8 cellular contexts compared by ENCODE assay signal in genomic region chr10:68989317-68989990, GRCh38. TPM values are rescaled to one million over a fixed set of nuclear protein-coding genes. Genes with fewer than 3 reads are reported as not detected.
DNase-seq lines count a peak whose midpoint lies in the region; ATAC-seq and TF ChIP-seq lines count a peak whose summit lies in the region.

No MANE protein-coding gene starts in this region.

- no peaks in the 10 kb centered on the region for H3K27me3 ChIP-seq in neural progenitor cell

- no peaks in the 10 kb centered on the region for H3K9me3 Mint-ChIP-seq in neural progenitor cell

- no peaks in the 10 kb centered on the region for H3K9me3 ChIP-seq in neural progenitor cell (ENCODE audit: low read depth)

- H3F3A ChIP-seq in neural progenitor cell (ENCODE audit: low read depth): peaks cover 15% of the 10 kb centered on the region

- H4K20me1 ChIP-seq in neural progenitor cell (ENCODE audit: low read depth): peaks cover 6% of the 10 kb centered on the region

- H3K79me2 ChIP-seq in neural progenitor cell (ENCODE audit: low read depth): peaks cover 57% of the 10 kb centered on the region

- H3K9ac ChIP-seq in neural progenitor cell: peak overlapping the region; percentile 35

- no peaks in the 10 kb centered on the region for H3K36me3 ChIP-seq in neural progenitor cell

- H3K27ac ChIP-seq in epithelial cell of prostate (peak overlapping the region; percentile 69), neural progenitor cell (no peak overlapping the region)

- TF ChIP-seq CTCF in neural progenitor cell (IDR thresholded peaks at IDR 0.05): no peak

- H3K27me3 Mint-ChIP-seq in neural progenitor cell (ENCODE audit: insufficient read depth, low read depth): no peaks in the 10 kb centered on the region

- DNase-seq in OCI-M1 (lab: John Stamatoyannopoulos, UW): peak; percentile 58
- no peak for DNase-seq in epithelial cell of prostate (ENCODE audit: low read depth, low spot score)
- no peak for DNase-seq in neural progenitor cell (ENCODE audit: low spot score)
- no peak for DNase-seq in NCI-H1105 (lab: John Stamatoyannopoulos, UW)
- DNase-seq in NCI-H2107 treated with DMSO at 0.1 percent for 48 hours (lab: John Stamatoyannopoulos, UW; ENCODE audit: unreplicated experiment): no peak

- TF ChIP-seq POLR2A in GM18505 (IDR thresholded peaks at IDR 0.05; ENCODE audit: borderline replicate concordance, extremely low read depth, insufficient read depth, insufficient read length): no peak

- H3K36me3 Mint-ChIP-seq in neural progenitor cell: peaks cover 1% of the 10 kb centered on the region

- H3K4me3 ChIP-seq in neural progenitor cell: peak overlapping the region; percentile 74

- ATAC-seq in GM18505 (IDR thresholded peaks at IDR 0.05; ENCODE audit: unreplicated experiment) (peak; percentile 1), HG02840 (IDR thresholded peaks at IDR 0.05; ENCODE audit: low FRiP score, unreplicated experiment) (no peak), GM21723 (IDR thresholded peaks at IDR 0.05; ENCODE audit: unreplicated experiment) (no peak)

- peak overlapping the region; percentile 16 for H3K27ac Mint-ChIP-seq in neural progenitor cell

- peak overlapping the region; percentile 99 for H3K4me3 Mint-ChIP-seq in neural progenitor cell

- peaks cover 32% of the 10 kb centered on the region for H3K4me1 Mint-ChIP-seq in neural progenitor cell

- H2AFZ ChIP-seq in neural progenitor cell (replicated peaks): peak overlapping the region; percentile 93

- H3K4me1 ChIP-seq in neural progenitor cell: peaks cover 5% of the 10 kb centered on the region

- H3K4me2 ChIP-seq in neural progenitor cell: peak overlapping the region; percentile 93

RNA-seq across cellular contexts. Expression of gene KIFBP, which starts 0.9 kb away (rescaled TPM):
- total RNA-seq in neural progenitor cell (ENCODE audit: low replicate concordance): 27.3 and 44.9 TPM in 2 replicates

RNA-seq across cellular contexts. Expression of gene DDX21, which starts 33.5 kb away (rescaled TPM):
- total RNA-seq in neural progenitor cell (ENCODE audit: low replicate concordance): 51.2 and 69.9 TPM in 2 replicates
